ENCODE assay signal across 29 cellular contexts in genomic region chr9:32380944-32381343, GRCh38.
"Had no signal": no experiment of that assay in that cellular context is flagged by ENCODE, and none has a peak within 500 bp of the region (broad histone marks: within the 10 kb centered on the region; RNA-seq: fewer than 3 reads in every experiment).

No MANE protein-coding gene starts in this region.

- H3K27ac Mint-ChIP-seq: dendritic cell treated with granulocyte-macrophage colony-stimulating factor and Interleukin-4, amounts not matched to agents 40 ng/mL and 50 ng/mL, for 4 days; effector memory CD8-positive, alpha-beta T cell; endodermal cell had no signal

- H3K4me2 ChIP-seq: hepatocyte had no signal

- DNase-seq: colonic mucosa; cortex of kidney; dermis blood vessel endothelial cell; dorsolateral prefrontal cortex; effector CD4-positive, alpha-beta T cell; effector CD8-positive, alpha-beta T cell; effector memory CD4-positive, alpha-beta T cell; effector memory CD8-positive, alpha-beta T cell; endodermal cell; erythroblast; esophagus squamous epithelium; foreskin fibroblast; foreskin keratinocyte; foreskin melanocyte; gastrocnemius medialis; glutamatergic neuron; head of caudate nucleus; heart left ventricle; heart right ventricle had no signal

- FAIRE-seq: colon, endometrium, endothelial cell of umbilical vein, frontal cortex had no signal

- H3K27ac ChIP-seq: colonic mucosa, coronary artery, dorsolateral prefrontal cortex, epithelial cell of prostate, esophagus squamous epithelium, foreskin keratinocyte, gastrocnemius medialis, gastroesophageal sphincter, heart left ventricle, heart right ventricle, hepatocyte had no signal

- H3K4me3 Mint-ChIP-seq: dendritic cell treated with granulocyte-macrophage colony-stimulating factor and Interleukin-4, amounts not matched to agents 40 ng/mL and 50 ng/mL, for 4 days; effector memory CD8-positive, alpha-beta T cell; endodermal cell had no signal

- H3K4me1 ChIP-seq: colonic mucosa had no signal

- H2AFZ ChIP-seq: hepatocyte had no signal

- H3K9me3 Mint-ChIP-seq: dendritic cell treated with granulocyte-macrophage colony-stimulating factor and Interleukin-4, amounts not matched to agents 40 ng/mL and 50 ng/mL, for 4 days; effector memory CD8-positive, alpha-beta T cell; endodermal cell had no signal

- H3K27me3 ChIP-seq: colonic mucosa, dorsolateral prefrontal cortex, gastrocnemius medialis, gastroesophageal sphincter, heart left ventricle had no signal

- ATAC-seq: effector memory CD8-positive, alpha-beta T cell; esophagus mucosa; foreskin keratinocyte; gastrocnemius medialis; gastroesophageal sphincter; heart left ventricle; heart right ventricle had no signal

- H3K36me3 ChIP-seq: colonic mucosa, esophagus squamous epithelium, gastrocnemius medialis, gastroesophageal sphincter, heart left ventricle, heart right ventricle had no signal

- H3K9me3 ChIP-seq: colonic mucosa, esophagus squamous epithelium, gastrocnemius medialis, gastroesophageal sphincter, heart left ventricle, heart right ventricle had no signal

- H3K4me3 ChIP-seq: colonic mucosa, coronary artery, dorsolateral prefrontal cortex, esophagus squamous epithelium, gastrocnemius medialis, gastroesophageal sphincter, heart left ventricle, heart right ventricle, hepatocyte had no signal
